Comparison of ENCODE assay signal across 8 cellular contexts in genomic region chr17:72030067-72030899, GRCh38.
DNase-seq lines count a peak whose midpoint lies in the region; TF ChIP-seq lines count a peak whose summit lies in the region.

No MANE protein-coding gene starts in this region.

- peak overlapping the region; percentile 38 for H3K4me2 ChIP-seq in MM.1S (ENCODE audit: low read depth, low read length)

- no peak overlapping the region for H3K27ac Mint-ChIP-seq in activated T-helper 1 cell treated with anti-CD3 and anti-CD28 coated beads, Interleukin-12 subunit alpha, Interleukin-12 subunit beta, Interleukin-2, Interleukin-4 antibody, amounts not matched to agents 30 ng/mL and 10 ng/mL and 1 ng/mL, durations not matched to agents 14 hours and 24 hours and 36 hours

- peak overlapping the region; percentile 41 for H3K4me3 ChIP-seq in H7 (ENCODE audit: insufficient read depth, low read depth, low read length)
- peak overlapping the region; percentile 43 for H3K4me3 ChIP-seq in MM.1S (ENCODE audit: low read length)

- H3K36me3 ChIP-seq in H7 (replicated peaks; ENCODE audit: control insufficient read depth, insufficient read depth, low read length) (no peaks in the 10 kb centered on the region), MM.1S (replicated peaks; ENCODE audit: insufficient read depth, low read length) (no peaks in the 10 kb centered on the region)

- no peaks in the 10 kb centered on the region for H3K9me3 Mint-ChIP-seq in activated T-helper 1 cell treated with anti-CD3 and anti-CD28 coated beads, Interleukin-12 subunit alpha, Interleukin-12 subunit beta, Interleukin-2, Interleukin-4 antibody, amounts not matched to agents 30 ng/mL and 10 ng/mL and 1 ng/mL, durations not matched to agents 14 hours and 24 hours and 36 hours

- H3K9me2 ChIP-seq in MM.1S (replicated peaks; ENCODE audit: insufficient read depth, low read length), result no peaks in the 10 kb centered on the region

- H4K20me1 ChIP-seq in MM.1S (ENCODE audit: insufficient read depth, low read length), result no peaks in the 10 kb centered on the region

- H3K27ac ChIP-seq in MM.1S (ENCODE audit: low read length), result no peak overlapping the region

- peak overlapping the region; percentile 51 for H3K4me3 Mint-ChIP-seq in activated T-helper 1 cell treated with anti-CD3 and anti-CD28 coated beads, Interleukin-12 subunit alpha, Interleukin-12 subunit beta, Interleukin-2, Interleukin-4 antibody, amounts not matched to agents 30 ng/mL and 10 ng/mL and 1 ng/mL, durations not matched to agents 14 hours and 24 hours and 36 hours

- H3K9me3 ChIP-seq in MM.1S (replicated peaks; ENCODE audit: insufficient read depth, low read length), result no peaks in the 10 kb centered on the region

- DNase-seq in activated CD4-positive, alpha-beta T cell treated with anti-CD3 and anti-CD28 coated beads for 48 hours, result peak; percentile 21
- no peak for DNase-seq in activated CD4-positive, alpha-beta T cell treated with anti-CD3 and anti-CD28 coated beads for 4 hours
- DNase-seq in H7 (peak; percentile 36), MM.1S (peak; percentile 16), glomerular visceral epithelial cell (ENCODE audit: extremely low spot score) (peak; percentile 50), nucleus accumbens (lab: John Stamatoyannopoulos, UW) (peak in 44 of 56 donors; percentile 9 to 79 (median 39)), NCI-H1417 treated with DMSO at 0.1 percent for 48 hours (lab: John Stamatoyannopoulos, UW) (no peak)
- peak; percentile 7 for DNase-seq in activated T-helper 1 cell treated with anti-CD3 and anti-CD28 coated beads, Interleukin-12 subunit alpha, Interleukin-12 subunit beta, Interleukin-2, Interleukin-4 antibody, amounts not matched to agents 30 ng/mL and 10 ng/mL and 1 ng/mL, durations not matched to agents 14 hours and 24 hours and 36 hours (ENCODE audit: low spot score)

- no peaks in the 10 kb centered on the region for H3K79me2 ChIP-seq in MM.1S (ENCODE audit: low read length)

- intact Hi-C loops in activated T-helper 1 cell treated with anti-CD3 and anti-CD28 coated beads, Interleukin-12 subunit alpha, Interleukin-12 subunit beta, Interleukin-2, Interleukin-4 antibody, amounts not matched to agents 30 ng/mL and 10 ng/mL and 1 ng/mL, durations not matched to agents 14 hours and 24 hours and 36 hours (cut with micrococcal nuclease), result no loop called here

- no peaks in the 10 kb centered on the region for H3K27me3 ChIP-seq in H7 (ENCODE audit: control insufficient read depth, insufficient read depth, low read length)
- H3K27me3 ChIP-seq in MM.1S (replicated peaks; ENCODE audit: insufficient read depth, low read length), result no peaks in the 10 kb centered on the region

- no peaks in the 10 kb centered on the region for H3K4me1 ChIP-seq in MM.1S (ENCODE audit: low read length)

- H3K9ac ChIP-seq in MM.1S (ENCODE audit: low read length), result no peak overlapping the region; the same call in 1 of the 2 replicates

- H2AFZ ChIP-seq in MM.1S (ENCODE audit: low read length), result peak overlapping the region; percentile 31

- no peaks in the 10 kb centered on the region for H3F3A ChIP-seq in MM.1S (ENCODE audit: insufficient read depth, low read length)

- H3K36me3 Mint-ChIP-seq in activated T-helper 1 cell treated with anti-CD3 and anti-CD28 coated beads, Interleukin-12 subunit alpha, Interleukin-12 subunit beta, Interleukin-2, Interleukin-4 antibody, amounts not matched to agents 30 ng/mL and 10 ng/mL and 1 ng/mL, durations not matched to agents 14 hours and 24 hours and 36 hours (ENCODE audit: low read depth), result no peaks in the 10 kb centered on the region

- peaks cover 5% of the 10 kb centered on the region for H3K27me3 Mint-ChIP-seq in activated T-helper 1 cell treated with anti-CD3 and anti-CD28 coated beads, Interleukin-12 subunit alpha, Interleukin-12 subunit beta, Interleukin-2, Interleukin-4 antibody, amounts not matched to agents 30 ng/mL and 10 ng/mL and 1 ng/mL, durations not matched to agents 14 hours and 24 hours and 36 hours (ENCODE audit: insufficient read depth)

- H3K4me1 Mint-ChIP-seq in activated T-helper 1 cell treated with anti-CD3 and anti-CD28 coated beads, Interleukin-12 subunit alpha, Interleukin-12 subunit beta, Interleukin-2, Interleukin-4 antibody, amounts not matched to agents 30 ng/mL and 10 ng/mL and 1 ng/mL, durations not matched to agents 14 hours and 24 hours and 36 hours (ENCODE audit: low read depth), result peaks cover 24% of the 10 kb centered on the region

- TF ChIP-seq CTCF in MM.1S (IDR thresholded peaks at IDR 0.05; ENCODE audit: low read length), result no peak

Comparison
In these comparisons a context has a peak if more than half of its experiments do, and no peak if none do; other contexts are left out.
1. DNase-seq: peak in activated CD4-positive, alpha-beta T cell treated with anti-CD3 and anti-CD28 coated beads for 48 hours (single experiment), H7 (single experiment), MM.1S (single experiment), activated T-helper 1 cell treated with anti-CD3 and anti-CD28 coated beads, Interleukin-12 subunit alpha, Interleukin-12 subunit beta, Interleukin-2, Interleukin-4 antibody, amounts not matched to agents 30 ng/mL and 10 ng/mL and 1 ng/mL, durations not matched to agents 14 hours and 24 hours and 36 hours (single experiment), glomerular visceral epithelial cell (single experiment) and nucleus accumbens (44 of 56); none in activated CD4-positive, alpha-beta T cell treated with anti-CD3 and anti-CD28 coated beads for 4 hours (0 of 2) and NCI-H1417 treated with DMSO at 0.1 percent for 48 hours (single experiment).